Comparison of ENCODE assay signal across 7 cellular contexts in genomic region chr6:27237089-27237723, GRCh38. TPM values are rescaled to one million over a fixed set of nuclear protein-coding genes. Genes with fewer than 3 reads are reported as not detected.
DNase-seq lines count a peak whose midpoint lies in the region; ATAC-seq, FAIRE-seq and TF ChIP-seq lines count a peak whose summit lies in the region.

No MANE protein-coding gene starts in this region.

- peak overlapping the region; percentile 68 for H3K4me3 ChIP-seq in H7 (ENCODE audit: insufficient read depth, low read depth, low read length)
- H3K4me3 ChIP-seq in RWPE2 (ENCODE audit: severe bottlenecking) = no peak overlapping the region
- peak overlapping the region; percentile 60 for H3K4me3 ChIP-seq in skeletal muscle satellite cell (ENCODE audit: low read length)
- H3K4me3 ChIP-seq in WERI-Rb-1 (ENCODE audit: low read depth, low read length) = no peak overlapping the region

- TF ChIP-seq CTCF in RWPE2 (IDR thresholded peaks at IDR 0.05; ENCODE audit: poor library complexity, severe bottlenecking) = no peak
- no peak for TF ChIP-seq CTCF in WERI-Rb-1 (IDR thresholded peaks at IDR 0.05; ENCODE audit: low read depth, low read length)
- no peak for TF ChIP-seq CTCF in D721Med (IDR thresholded peaks at IDR 0.05; ENCODE audit: insufficient read depth, missing control alignments)

- peaks cover 81% of the 10 kb centered on the region for H3K27me3 Mint-ChIP-seq in central memory CD8-positive, alpha-beta T cell

- peaks cover 6% of the 10 kb centered on the region for H3K9me3 Mint-ChIP-seq in central memory CD8-positive, alpha-beta T cell

- no peak for FAIRE-seq in D721Med (lab: Jason Lieb, UNC)

- H3K36me3 Mint-ChIP-seq in central memory CD8-positive, alpha-beta T cell (ENCODE audit: insufficient read depth) = peaks cover 21% of the 10 kb centered on the region

- no peak overlapping the region for H3K9ac ChIP-seq in skeletal muscle satellite cell (ENCODE audit: low read depth, low read length)

- H3K27me3 ChIP-seq in H7 (ENCODE audit: control insufficient read depth, insufficient read depth, low read length) (peaks cover 15% of the 10 kb centered on the region), RWPE2 (ENCODE audit: insufficient read depth, poor library complexity, severe bottlenecking) (no peaks in the 10 kb centered on the region), skeletal muscle satellite cell (ENCODE audit: control insufficient read depth, insufficient read depth, low read length) (peaks cover 10% of the 10 kb centered on the region), WERI-Rb-1 (ENCODE audit: insufficient read depth, low read depth, severe bottlenecking) (peaks cover 91% of the 10 kb centered on the region)

- no peaks in the 10 kb centered on the region for H3K36me3 ChIP-seq in H7 (replicated peaks; ENCODE audit: control insufficient read depth, insufficient read depth, low read length)
- no peaks in the 10 kb centered on the region for H3K36me3 ChIP-seq in RWPE2 (ENCODE audit: low read depth)
- no peaks in the 10 kb centered on the region for H3K36me3 ChIP-seq in skeletal muscle satellite cell (ENCODE audit: insufficient read depth, low read length)
- H3K36me3 ChIP-seq in WERI-Rb-1 = no peaks in the 10 kb centered on the region

- DNase-seq in H7 = peak; percentile 63
- no peak for DNase-seq in RWPE2 (ENCODE audit: low spot score)
- DNase-seq in central memory CD8-positive, alpha-beta T cell (ENCODE audit: low spot score in 2 of 2) = no peak
- DNase-seq in WERI-Rb-1 = no peak
- no peak for DNase-seq in inferior parietal cortex (ENCODE audit: extremely low spot score)
- no peak for DNase-seq in D721Med (ENCODE audit: insufficient read length, low spot score)

- peaks cover 22% of the 10 kb centered on the region for H3K4me1 Mint-ChIP-seq in central memory CD8-positive, alpha-beta T cell

- ATAC-seq in RWPE2 (ENCODE audit: low read depth) = peak; percentile 63
- no peak for ATAC-seq in central memory CD8-positive, alpha-beta T cell (replicated peaks; ENCODE audit: extremely low read depth, poor library complexity, severe bottlenecking)

- peak overlapping the region; percentile 33 for H3K27ac ChIP-seq in RWPE2 (ENCODE audit: poor library complexity, severe bottlenecking)
- no peak overlapping the region for H3K27ac ChIP-seq in WERI-Rb-1

- H3K9me3 ChIP-seq in RWPE2 (ENCODE audit: severe bottlenecking) = no peaks in the 10 kb centered on the region
- no peaks in the 10 kb centered on the region for H3K9me3 ChIP-seq in skeletal muscle satellite cell (replicated peaks; ENCODE audit: low read length)
- peaks cover 45% of the 10 kb centered on the region for H3K9me3 ChIP-seq in WERI-Rb-1 (ENCODE audit: severe bottlenecking)

- H3K4me2 ChIP-seq in skeletal muscle satellite cell (ENCODE audit: low read length) = peak overlapping the region; percentile 74

- H3K4me1 ChIP-seq in RWPE2 (ENCODE audit: insufficient read depth, poor library complexity, severe bottlenecking) (no peaks in the 10 kb centered on the region), skeletal muscle satellite cell (ENCODE audit: control insufficient read depth, insufficient read depth, low read length) (peaks cover 7% of the 10 kb centered on the region)

- peak overlapping the region; percentile 8 for H3K4me3 Mint-ChIP-seq in central memory CD8-positive, alpha-beta T cell

- peak overlapping the region; percentile 78 for H3K27ac Mint-ChIP-seq in central memory CD8-positive, alpha-beta T cell (ENCODE audit: low read depth)

RNA-seq across cellular contexts. Expression of gene PRSS16, which starts 10.3 kb away (rescaled TPM):
- total RNA-seq in H7 (2014; rRNA removed; shearing (Covaris generic)) = 5.0 and 5.2 TPM in 2 replicates
- 0.76 TPM in 1 of 2 replicates, not detected in the other for total RNA-seq in skeletal muscle satellite cell (2012; rRNA removed)

Comparison
In these comparisons a context has a peak if more than half of its experiments do, and no peak if none do; other contexts are left out.
1. H3K4me3 ChIP-seq: peak in H7 (single experiment) and skeletal muscle satellite cell (single experiment); none in RWPE2 (single experiment) and WERI-Rb-1 (single experiment).